8 cellular contexts compared by ENCODE assay signal in genomic region chr13:110715395-110716234, GRCh38. TPM values are rescaled to one million over a fixed set of nuclear protein-coding genes. Genes with fewer than 3 reads are reported as not detected.
DNase-seq lines count a peak whose midpoint lies in the region; TF ChIP-seq lines count a peak whose summit lies in the region.

No MANE protein-coding gene starts in this region.

- H3K4me1 ChIP-seq in DOHH2 (ENCODE audit: control insufficient read depth, low read length) (peaks cover 27% of the 10 kb centered on the region), GM23248 (ENCODE audit: insufficient read depth) (peaks cover 24% of the 10 kb centered on the region), Karpas-422 (ENCODE audit: low read length) (peaks cover 27% of the 10 kb centered on the region), Peyer's patch (peaks cover 0 to 26% (median 5%) of the 10 kb centered on the region in 4 donors), esophagus squamous epithelium (peaks cover 0 to 35% (median 26%) of the 10 kb centered on the region in 3 donors)

- H3K4me3 ChIP-seq in DOHH2 (ENCODE audit: low read length): peak overlapping the region; percentile 88
- peak overlapping the region; percentile 96 for H3K4me3 ChIP-seq in GM23248
- H3K4me3 ChIP-seq in Karpas-422 (ENCODE audit: low read length): peak overlapping the region; percentile 97
- H3K4me3 ChIP-seq in Peyer's patch: peak overlapping the region; percentile 71 to 94 (median 79)
- peak overlapping the region; percentile 79 to 99 (median 95) for H3K4me3 ChIP-seq in esophagus squamous epithelium

- peaks cover 27% of the 10 kb centered on the region for H3K4me1 Mint-ChIP-seq in activated T-helper 1 cell treated with anti-CD3 and anti-CD28 coated beads, Interleukin-12 subunit alpha, Interleukin-12 subunit beta, Interleukin-2, Interleukin-4 antibody, amounts not matched to agents 30 ng/mL and 10 ng/mL and 1 ng/mL, durations not matched to agents 14 hours and 24 hours and 36 hours (ENCODE audit: low read depth)

- no peaks in the 10 kb centered on the region for H3K9me2 ChIP-seq in DOHH2 (replicated peaks; ENCODE audit: control insufficient read depth, low read length)
- H3K9me2 ChIP-seq in GM23248 (ENCODE audit: insufficient read depth): no peaks in the 10 kb centered on the region
- H3K9me2 ChIP-seq in Karpas-422 (replicated peaks; ENCODE audit: insufficient read depth, low read length): no peaks in the 10 kb centered on the region

- peak overlapping the region; percentile 98 for H3K27ac Mint-ChIP-seq in activated T-helper 1 cell treated with anti-CD3 and anti-CD28 coated beads, Interleukin-12 subunit alpha, Interleukin-12 subunit beta, Interleukin-2, Interleukin-4 antibody, amounts not matched to agents 30 ng/mL and 10 ng/mL and 1 ng/mL, durations not matched to agents 14 hours and 24 hours and 36 hours

- H3K27me3 Mint-ChIP-seq in activated T-helper 1 cell treated with anti-CD3 and anti-CD28 coated beads, Interleukin-12 subunit alpha, Interleukin-12 subunit beta, Interleukin-2, Interleukin-4 antibody, amounts not matched to agents 30 ng/mL and 10 ng/mL and 1 ng/mL, durations not matched to agents 14 hours and 24 hours and 36 hours (ENCODE audit: insufficient read depth): no peaks in the 10 kb centered on the region

- intact Hi-C loops in activated T-helper 1 cell treated with anti-CD3 and anti-CD28 coated beads, Interleukin-12 subunit alpha, Interleukin-12 subunit beta, Interleukin-2, Interleukin-4 antibody, amounts not matched to agents 30 ng/mL and 10 ng/mL and 1 ng/mL, durations not matched to agents 14 hours and 24 hours and 36 hours (cut with micrococcal nuclease): loop anchor here (1.0 to 10.0 kb wide), 8 partner anchors 9 to 1872 kb away; partner anchors contain the start of genes CARS2, IRS2, NAXD and TUBGCP3
- intact Hi-C loops in esophagus squamous epithelium (cut with DNase I): loop anchor here (10.0 kb wide), 1 partner anchor 101 kb away; the partner anchor contains the start of gene NAXD

- peaks cover 27% of the 10 kb centered on the region for H3K36me3 ChIP-seq in DOHH2 (ENCODE audit: control insufficient read depth, low read length)
- H3K36me3 ChIP-seq in GM23248 (ENCODE audit: low read depth): peaks cover 4% of the 10 kb centered on the region; the same call in 1 of the 2 replicates
- 0 out of 2 replicates have a peak, but pooled peaks cover 3% of the 10 kb centered on the region for H3K36me3 ChIP-seq in Karpas-422 (ENCODE audit: insufficient read depth, low read length)
- peaks cover 0 to 18% (median 0%) of the 10 kb centered on the region in 3 donors for H3K36me3 ChIP-seq in Peyer's patch
- H3K36me3 ChIP-seq in esophagus squamous epithelium: peaks cover 0 to 17% (median 3%) of the 10 kb centered on the region in 3 donors

- H2AFZ ChIP-seq in GM23248: peak overlapping the region; percentile 90
- no peak overlapping the region for H2AFZ ChIP-seq in Karpas-422 (ENCODE audit: low read length)

- H3K9ac ChIP-seq in GM23248 (peak overlapping the region; percentile 98), Karpas-422 (ENCODE audit: low read length) (peak overlapping the region; percentile 92)

- TF ChIP-seq POLR2A in Peyer's patch (IDR thresholded peaks at IDR 0.05) (peak; percentile 91 to 93), esophagus squamous epithelium (IDR thresholded peaks at IDR 0.05) (peak in 2 of 4 donors; percentile 90 to 95)

- peaks cover 9% of the 10 kb centered on the region for H3K36me3 Mint-ChIP-seq in activated T-helper 1 cell treated with anti-CD3 and anti-CD28 coated beads, Interleukin-12 subunit alpha, Interleukin-12 subunit beta, Interleukin-2, Interleukin-4 antibody, amounts not matched to agents 30 ng/mL and 10 ng/mL and 1 ng/mL, durations not matched to agents 14 hours and 24 hours and 36 hours (ENCODE audit: low read depth)

- no peaks in the 10 kb centered on the region for H3K27me3 ChIP-seq in DOHH2 (ENCODE audit: control insufficient read depth, low read length)
- no peaks in the 10 kb centered on the region for H3K27me3 ChIP-seq in GM23248 (replicated peaks; ENCODE audit: insufficient read depth)
- H3K27me3 ChIP-seq in Karpas-422 (ENCODE audit: low read length): no peaks in the 10 kb centered on the region
- no peaks in the 10 kb centered on the region for H3K27me3 ChIP-seq in Peyer's patch
- H3K27me3 ChIP-seq in esophagus squamous epithelium: no peaks in the 10 kb centered on the region

- no peaks in the 10 kb centered on the region for H3K9me3 ChIP-seq in DOHH2 (ENCODE audit: control insufficient read depth, insufficient read depth, low read length)
- H3K9me3 ChIP-seq in GM23248 (ENCODE audit: low read depth): no peaks in the 10 kb centered on the region
- no peaks in the 10 kb centered on the region for H3K9me3 ChIP-seq in Karpas-422 (ENCODE audit: low read length)
- no peaks in the 10 kb centered on the region for H3K9me3 ChIP-seq in Peyer's patch
- H3K9me3 ChIP-seq in esophagus squamous epithelium: no peaks in the 10 kb centered on the region

- H3K79me2 ChIP-seq in DOHH2 (ENCODE audit: control insufficient read depth, low read length): peaks cover 63% of the 10 kb centered on the region
- peaks cover 67% of the 10 kb centered on the region for H3K79me2 ChIP-seq in GM23248 (ENCODE audit: insufficient read depth)
- peaks cover 61% of the 10 kb centered on the region for H3K79me2 ChIP-seq in Karpas-422 (ENCODE audit: low read length)

- H3K9me3 Mint-ChIP-seq in activated T-helper 1 cell treated with anti-CD3 and anti-CD28 coated beads, Interleukin-12 subunit alpha, Interleukin-12 subunit beta, Interleukin-2, Interleukin-4 antibody, amounts not matched to agents 30 ng/mL and 10 ng/mL and 1 ng/mL, durations not matched to agents 14 hours and 24 hours and 36 hours: no peaks in the 10 kb centered on the region

- H3F3A ChIP-seq in DOHH2 (ENCODE audit: control insufficient read depth, insufficient read depth) (peaks cover 15% of the 10 kb centered on the region), GM23248 (ENCODE audit: insufficient read depth) (peaks cover 23% of the 10 kb centered on the region)

- H4K20me1 ChIP-seq in DOHH2 (ENCODE audit: control insufficient read depth, insufficient read depth, low read depth, low read length) (peaks cover 34% of the 10 kb centered on the region), GM23248 (ENCODE audit: insufficient read depth) (no peaks in the 10 kb centered on the region), Karpas-422 (ENCODE audit: insufficient read depth, low read depth, low read length) (peaks cover 30% of the 10 kb centered on the region)

- H3K27ac ChIP-seq in DOHH2 (ENCODE audit: low read depth, low read length): peak overlapping the region; percentile 94
- peak overlapping the region; percentile 98 for H3K27ac ChIP-seq in GM23248
- H3K27ac ChIP-seq in Karpas-422 (ENCODE audit: low read length): 0 out of 2 replicates have a peak overlapping the region, but pooled peaks have one; percentile 90
- H3K27ac ChIP-seq in Peyer's patch: peak overlapping the region; percentile 98 to 99 (median 99)
- peak overlapping the region; percentile 99 to 100 (median 99) for H3K27ac ChIP-seq in esophagus squamous epithelium

- H3K4me3 Mint-ChIP-seq in activated T-helper 1 cell treated with anti-CD3 and anti-CD28 coated beads, Interleukin-12 subunit alpha, Interleukin-12 subunit beta, Interleukin-2, Interleukin-4 antibody, amounts not matched to agents 30 ng/mL and 10 ng/mL and 1 ng/mL, durations not matched to agents 14 hours and 24 hours and 36 hours: peak overlapping the region; percentile 98

- in situ Hi-C loops in GM23248 (cut with MboI): no loop called here

- TF ChIP-seq CTCF in DOHH2 (IDR thresholded peaks at IDR 0.05; ENCODE audit: low read depth, low read length, poor library complexity, severe bottlenecking) (peak; percentile 41), Peyer's patch (IDR thresholded peaks at IDR 0.05) (peak in 4 of 6 experiments; percentile 18 to 31 (median 26)), esophagus squamous epithelium (IDR thresholded peaks at IDR 0.05) (peak in 2 of 6 experiments; percentile 18 to 31)

- 1 to 3% methylated on average over 73 of the region's 73 CpGs for WGBS in GM23248 (ENCODE audit: low coverage in 1 of 2, low lambda C conversion rate in 2 of 2, missing lambda C conversion rate in 2 of 2), 2 experiments
- WGBS in esophagus squamous epithelium, 2 donors: 0 to 1% methylated on average over 23 to 27 of the region's 73 CpGs

- H3K4me2 ChIP-seq in DOHH2 (ENCODE audit: low read length) (peak overlapping the region; percentile 99), GM23248 (ENCODE audit: unreplicated experiment) (peak overlapping the region; percentile 98), Karpas-422 (ENCODE audit: low read depth, low read length, poor library complexity, severe bottlenecking) (peak overlapping the region; percentile 92)

- peak; percentile 100 for DNase-seq in GM23248
- peak; percentile 99 for DNase-seq in Karpas-422
- peak; percentile 97 to 99 (median 98) for DNase-seq in Peyer's patch
- peak; percentile 95 for DNase-seq in activated T-helper 1 cell treated with anti-CD3 and anti-CD28 coated beads, Interleukin-12 subunit alpha, Interleukin-12 subunit beta, Interleukin-2, Interleukin-4 antibody, amounts not matched to agents 30 ng/mL and 10 ng/mL and 1 ng/mL, durations not matched to agents 14 hours and 24 hours and 36 hours (ENCODE audit: low spot score)
- DNase-seq in esophagus squamous epithelium (lab: John Stamatoyannopoulos, UW): peak; percentile 95
- DNase-seq in myocyte (ENCODE audit: low read depth): peak; percentile 100
- peak; percentile 96 to 97 for DNase-seq in stimulated activated CD8-positive, alpha-beta memory T cell treated with anti-CD3 and anti-CD28 coated beads, Interleukin-7, amount 100 ng/mL, for 4 hours (ENCODE audit: low read depth in 2 of 2)

RNA-seq across cellular contexts. Expression of gene ING1, which starts 2.1 kb away (rescaled TPM):
- total RNA-seq in GM23248 (2014; rRNA removed; shearing (Covaris generic)): 7.2 and 8.2 TPM in 2 replicates
- polyA plus RNA-seq in GM23248 (2016; fragmentation: Nextera tagmentation; extraction: Ambion mirVana): 6.5 and 7.2 TPM in 2 replicates
- 6.3 and 19.9 TPM in 2 replicates for total RNA-seq in Karpas-422 (2014; rRNA removed; shearing (Covaris generic); ENCODE audit: low replicate concordance)
- total RNA-seq in Peyer's patch: 10 to 100 TPM in 3 of 4 donors, 1 to 10 TPM in 1; 7.4 to 40.4 (median 21.7) TPM
- 15.9 and 16.4 TPM in 2 replicates for total RNA-seq in activated T-helper 1 cell treated with anti-CD3 and anti-CD28 coated beads, Interleukin-12 subunit alpha, Interleukin-12 subunit beta, Interleukin-2, Interleukin-4 antibody, amounts not matched to agents 30 ng/mL and 10 ng/mL and 1 ng/mL, durations not matched to agents 14 hours and 24 hours and 36 hours
- total RNA-seq in esophagus squamous epithelium: 10 to 100 TPM in 2 of 4 donors, 1 to 10 TPM in 2; 6.3 to 15.4 (median 8.7) TPM
- total RNA-seq in myocyte: 7.6 and 9.3 TPM in 2 replicates
- 7.0 TPM for polyA plus RNA-seq in myocyte (2012)

RNA-seq across cellular contexts. Expression of gene CARS2, which starts 9.7 kb away (rescaled TPM):
- 74.1 and 75.7 TPM in 2 replicates for total RNA-seq in GM23248 (2014; rRNA removed; shearing (Covaris generic))
- 88.6 and 96.7 TPM in 2 replicates for polyA plus RNA-seq in GM23248 (2016; fragmentation: Nextera tagmentation; extraction: Ambion mirVana)
- 48.2 and 102 TPM in 2 replicates for total RNA-seq in Karpas-422 (2014; rRNA removed; shearing (Covaris generic); ENCODE audit: low replicate concordance)
- 100 to 1,000 TPM in 2 of 4 donors, 10 to 100 TPM in 2; 50.6 to 123 (median 97.7) TPM for total RNA-seq in Peyer's patch
- total RNA-seq in activated T-helper 1 cell treated with anti-CD3 and anti-CD28 coated beads, Interleukin-12 subunit alpha, Interleukin-12 subunit beta, Interleukin-2, Interleukin-4 antibody, amounts not matched to agents 30 ng/mL and 10 ng/mL and 1 ng/mL, durations not matched to agents 14 hours and 24 hours and 36 hours: 106 and 110 TPM in 2 replicates
- 10 to 100 TPM; 24.9 to 54.9 (median 33.5) TPM for total RNA-seq in esophagus squamous epithelium
- 55.8 and 59.6 TPM in 2 replicates for total RNA-seq in myocyte
- polyA plus RNA-seq in myocyte (2012): 46.0 TPM

Comparison
In these comparisons a context has a peak if more than half of its experiments do, and no peak if none do; other contexts are left out.
1. Peak in every context shown above with its lines: DNase-seq, H3K4me3 ChIP-seq and H3K27ac ChIP-seq.